In genomic region chr5:96053063-96053735, GRCh38 we compare ENCODE assay signal across 31 cellular contexts.
"Had no signal": no experiment of that assay in that cellular context is flagged by ENCODE, and none has a peak within 500 bp of the region (broad histone marks: within the 10 kb centered on the region; RNA-seq: fewer than 3 reads in every experiment).

No MANE protein-coding gene starts in this region.

- H3K36me3 ChIP-seq: breast epithelium, cardiac muscle cell, colonic mucosa, heart left ventricle had no signal

- H3K27ac ChIP-seq: cardiac muscle cell, colonic mucosa, dorsolateral prefrontal cortex, heart left ventricle, VCaP had no signal

- DNase-seq: activated CD4-positive, alpha-beta memory T cell treated with anti-CD3 and anti-CD28 coated beads, Interleukin-2, amount 10 ng/mL, durations not matched to agents 7 days and 5 days; activated CD4-positive, alpha-beta T cell treated with anti-CD3 and anti-CD28 coated beads for 1 hour; activated CD4-positive, alpha-beta T cell treated with anti-CD3 and anti-CD28 coated beads for 4 hours; activated CD4-positive, alpha-beta T cell treated with anti-CD3 and anti-CD28 coated beads, Interleukin-2, amount 10 ng/mL, durations not matched to agents 7 days and 5 days; activated CD4-positive, alpha-beta T cell treated with anti-CD3 and anti-CD28 coated beads, Interleukin-2, amount 50 U/mL, for 4 hours; activated CD8-positive, alpha-beta memory T cell treated with anti-CD3 and anti-CD28 coated beads, Interleukin-2, amount 50 U/mL, for 48 hours; activated gamma-delta T cell; activated naive CD4-positive, alpha-beta T cell; activated naive CD4-positive, alpha-beta T cell treated with anti-CD3 and anti-CD28 coated beads, Interleukin-2, amount 10 ng/mL, durations not matched to agents 7 days and 5 days; activated naive CD8-positive, alpha-beta T cell treated with anti-CD3 and anti-CD28 coated beads, Interleukin-2, amount 10 ng/mL, durations not matched to agents 7 days and 5 days; activated T-cell treated with anti-CD3 and anti-CD28 coated beads for 4 hours; activated T-cell treated with anti-CD3 and anti-CD28 coated beads, Interleukin-2, amount 50 U/mL, for 24 hours; activated T-cell treated with anti-CD3 and anti-CD28 coated beads, Interleukin-2, amount 50 U/mL, for 72 hours; amniotic stem cell; anterior cingulate cortex; central memory CD4-positive, alpha-beta T cell; cerebellar nuclear complex; colonic mucosa; dorsolateral prefrontal cortex; effector memory CD4-positive, alpha-beta T cell; endodermal cell; foreskin fibroblast; heart left ventricle; T-helper 2 cell had no signal

- ATAC-seq: activated naive CD4-positive, alpha-beta T cell treated with anti-CD3 and anti-CD28 coated beads, Interleukin-2, amount 50 U/mL, for 72 hours; activated T-cell treated with anti-CD3 and anti-CD28 coated beads, Interleukin-2, amount 50 U/mL, for 72 hours; esophagus mucosa; heart left ventricle; WTC11 had no signal

- FAIRE-seq: frontal cortex had no signal

- H3K4me1 ChIP-seq: breast epithelium, colonic mucosa had no signal

- H3K27me3 ChIP-seq: breast epithelium, cardiac muscle cell, colonic mucosa, dorsolateral prefrontal cortex, heart left ventricle had no signal

- H3K9me3 ChIP-seq: breast epithelium, colonic mucosa had no signal

- H3K4me3 ChIP-seq: breast epithelium, cardiac muscle cell, colonic mucosa, dorsolateral prefrontal cortex, heart left ventricle had no signal
